14 cellular contexts compared by ENCODE assay signal in the genomic region with DNA sequence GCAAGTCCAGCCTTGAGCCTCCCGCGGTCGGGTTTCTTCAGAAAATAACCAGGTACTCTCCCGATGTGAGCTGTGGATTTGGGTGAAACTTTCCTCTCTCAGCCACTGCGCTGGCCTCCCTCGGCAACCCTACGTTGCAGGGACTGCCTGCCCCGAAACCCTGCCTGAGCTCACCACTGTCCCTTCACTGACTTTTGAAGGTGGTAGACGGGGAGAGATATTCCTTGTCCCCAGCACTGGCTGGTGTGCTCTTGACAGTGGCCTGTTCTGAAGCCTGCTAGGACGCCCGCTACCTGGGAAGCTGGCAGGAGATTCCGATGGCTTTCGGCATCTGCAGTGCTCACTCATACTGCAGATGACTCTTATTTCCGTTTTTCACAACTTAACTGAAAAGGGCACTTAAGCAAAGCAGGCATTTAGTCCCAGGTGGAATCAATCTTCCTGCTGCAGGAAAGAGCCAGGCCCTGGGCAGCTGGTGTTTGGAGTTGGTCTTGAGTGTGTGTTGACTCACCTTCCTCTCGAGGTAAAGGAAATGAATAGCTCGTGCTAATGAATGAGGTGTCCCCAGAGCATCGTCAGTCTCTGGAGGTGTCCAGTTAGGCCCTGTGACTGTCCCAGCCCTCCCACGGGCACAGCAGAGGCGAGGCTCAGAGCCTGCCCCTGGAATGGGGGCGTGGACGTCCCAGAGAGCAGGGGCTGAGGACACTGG.
A peak's percentile ranks its signal among the peaks of the same experiment; 100 is the strongest.
DNase-seq lines count a peak whose midpoint lies in the region; ATAC-seq, FAIRE-seq and TF ChIP-seq lines count a peak whose summit lies in the region.
"Had no signal": no experiment of that assay in that cellular context is flagged by ENCODE, and none has a peak within 500 bp of the region (broad histone marks: within the 10 kb centered on the region; RNA-seq: fewer than 3 reads in every experiment).

No MANE protein-coding gene starts in this region.

- H3K4me3 ChIP-seq in AG10803 (ENCODE audit: low read length) = no peak overlapping the region
- no peak overlapping the region for H3K4me3 ChIP-seq in OCI-LY1 (ENCODE audit: low read depth, low read length, poor library complexity, severe bottlenecking)

- H3K27ac ChIP-seq in OCI-LY1 (ENCODE audit: low read depth, low read length, poor library complexity, severe bottlenecking) = no peak overlapping the region
- no peak overlapping the region for H3K27ac ChIP-seq in foreskin keratinocyte
- H3K27ac ChIP-seq: C4-2B had no signal

- H4K20me1 ChIP-seq in OCI-LY1 (ENCODE audit: insufficient read depth, low read length) = no peaks in the 10 kb centered on the region

- intact Hi-C loops in activated naive CD4-positive, alpha-beta T cell treated with anti-CD3 and anti-CD28 coated beads for 36 hours (cut with micrococcal nuclease) = no loop called here
- intact Hi-C loops in activated CD4-positive, alpha-beta memory T cell treated with anti-CD3 and anti-CD28 coated beads for 36 hours (cut with micrococcal nuclease) = no loop called here

- CTCF ChIA-PET in activated naive CD4-positive, alpha-beta T cell treated with anti-CD3 and anti-CD28 coated beads for 36 hours (lab: Charles Lee) = interaction anchor here (1.4 kb wide), 1 partner anchor 15 kb away, joined by 3 read pairs; no protein-coding TSS in a partner anchor
- CTCF ChIA-PET in activated CD4-positive, alpha-beta memory T cell treated with anti-CD3 and anti-CD28 coated beads for 36 hours (lab: Charles Lee) = no interaction called here

- POLR2A ChIA-PET in activated CD4-positive, alpha-beta memory T cell treated with anti-CD3 and anti-CD28 coated beads for 36 hours (lab: Charles Lee) = no interaction called here

- H3K36me3 ChIP-seq in OCI-LY1 (ENCODE audit: insufficient read depth, low read length) = no peaks in the 10 kb centered on the region

- H3K36me3 Mint-ChIP-seq in activated naive CD4-positive, alpha-beta T cell treated with anti-CD3 and anti-CD28 coated beads for 36 hours (ENCODE audit: low read depth) = peaks cover 1% of the 10 kb centered on the region
- peaks cover 2% of the 10 kb centered on the region for H3K36me3 Mint-ChIP-seq in activated CD4-positive, alpha-beta memory T cell treated with anti-CD3 and anti-CD28 coated beads for 36 hours

- H3K4me1 ChIP-seq in OCI-LY1 (ENCODE audit: insufficient read depth, low read length, severe bottlenecking) = peaks cover 60% of the 10 kb centered on the region
- H3K4me1 ChIP-seq in foreskin keratinocyte = peaks cover 3% of the 10 kb centered on the region

- H2AFZ ChIP-seq in OCI-LY1 (ENCODE audit: low read length) = no peak overlapping the region

- no peak for FAIRE-seq in GM19239 (lab: Jason Lieb, UNC)
- FAIRE-seq: endometrium, small intestine had no signal

- H3K4me2 ChIP-seq in OCI-LY1 (ENCODE audit: low read length) = peak overlapping the region; percentile 10; the same call in 1 of the 2 replicates

- no peak overlapping the region for H3K4me3 Mint-ChIP-seq in activated naive CD4-positive, alpha-beta T cell treated with anti-CD3 and anti-CD28 coated beads for 36 hours
- H3K4me3 Mint-ChIP-seq in activated CD4-positive, alpha-beta memory T cell treated with anti-CD3 and anti-CD28 coated beads for 36 hours = no peak overlapping the region
- H3K4me3 Mint-ChIP-seq: stimulated activated naive CD8-positive, alpha-beta T cell treated with anti-CD3 and anti-CD28 coated beads, Interleukin-15, amount 100 ng/mL, for 72 hours; T-helper 2 cell treated with Interferon-gamma antibody and Interleukin-4, amounts not matched to agents 5 μg/mL and 100 μg/mL, for 36 hours had no signal

- H3K79me2 ChIP-seq in OCI-LY1 (ENCODE audit: insufficient read depth, low read length) = no peaks in the 10 kb centered on the region

- DNase-seq in AG10803 (ENCODE audit: low read depth) (peak; percentile 42), HPDE6-E6E7 (ENCODE audit: extremely low spot score) (peak; percentile 71), foreskin keratinocyte (peak; percentile 70 to 86), GM19239 (ENCODE audit: insufficient read length, low spot score) (no peak), SIG-M5 treated with dmso at 0.1 percent for 504 hours (lab: John Stamatoyannopoulos, UW; ENCODE audit: unreplicated experiment) (no peak)
- no peak for DNase-seq in activated naive CD4-positive, alpha-beta T cell treated with anti-CD3 and anti-CD28 coated beads for 36 hours
- no peak for DNase-seq in activated CD4-positive, alpha-beta memory T cell treated with anti-CD3 and anti-CD28 coated beads for 36 hours
- DNase-seq: left ventricle myocardium superior; small intestine; stimulated activated naive CD8-positive, alpha-beta T cell treated with anti-CD3 and anti-CD28 coated beads, Interleukin-15, amount 100 ng/mL, for 72 hours had no signal

- no peak overlapping the region for H3K27ac Mint-ChIP-seq in activated naive CD4-positive, alpha-beta T cell treated with anti-CD3 and anti-CD28 coated beads for 36 hours
- H3K27ac Mint-ChIP-seq in activated CD4-positive, alpha-beta memory T cell treated with anti-CD3 and anti-CD28 coated beads for 36 hours = no peak overlapping the region
- H3K27ac Mint-ChIP-seq: T-helper 2 cell treated with Interferon-gamma antibody and Interleukin-4, amounts not matched to agents 5 μg/mL and 100 μg/mL, for 36 hours had no signal

- H3F3A ChIP-seq in OCI-LY1 (ENCODE audit: insufficient read depth, low read length) = no peaks in the 10 kb centered on the region

- no peaks in the 10 kb centered on the region for H3K9me3 Mint-ChIP-seq in activated naive CD4-positive, alpha-beta T cell treated with anti-CD3 and anti-CD28 coated beads for 36 hours
- H3K9me3 Mint-ChIP-seq in activated CD4-positive, alpha-beta memory T cell treated with anti-CD3 and anti-CD28 coated beads for 36 hours = no peaks in the 10 kb centered on the region
- H3K9me3 Mint-ChIP-seq: stimulated activated naive CD8-positive, alpha-beta T cell treated with anti-CD3 and anti-CD28 coated beads, Interleukin-15, amount 100 ng/mL, for 72 hours; T-helper 2 cell treated with Interferon-gamma antibody and Interleukin-4, amounts not matched to agents 5 μg/mL and 100 μg/mL, for 36 hours had no signal

- H3K9me2 ChIP-seq in OCI-LY1 (ENCODE audit: low read depth, low read length) = no peaks in the 10 kb centered on the region

- no peaks in the 10 kb centered on the region for H3K4me1 Mint-ChIP-seq in activated naive CD4-positive, alpha-beta T cell treated with anti-CD3 and anti-CD28 coated beads for 36 hours (ENCODE audit: low read depth)
- H3K4me1 Mint-ChIP-seq in activated CD4-positive, alpha-beta memory T cell treated with anti-CD3 and anti-CD28 coated beads for 36 hours (ENCODE audit: low read depth) = no peaks in the 10 kb centered on the region

- no peak for TF ChIP-seq CTCF in AG10803 (conservative IDR thresholded peaks at IDR 0.05; ENCODE audit: low read length)
- no peak for TF ChIP-seq CTCF in OCI-LY1 (IDR thresholded peaks at IDR 0.05; ENCODE audit: low read length)
- TF ChIP-seq CTCF in foreskin keratinocyte (conservative IDR thresholded peaks at IDR 0.05) = no peak

- H3K27me3 Mint-ChIP-seq in activated naive CD4-positive, alpha-beta T cell treated with anti-CD3 and anti-CD28 coated beads for 36 hours (ENCODE audit: low read depth) = no peaks in the 10 kb centered on the region
- H3K27me3 Mint-ChIP-seq in activated CD4-positive, alpha-beta memory T cell treated with anti-CD3 and anti-CD28 coated beads for 36 hours = no peaks in the 10 kb centered on the region
- H3K27me3 Mint-ChIP-seq: stimulated activated naive CD8-positive, alpha-beta T cell treated with anti-CD3 and anti-CD28 coated beads, Interleukin-15, amount 100 ng/mL, for 72 hours had no signal

- no peaks in the 10 kb centered on the region for H3K9me3 ChIP-seq in OCI-LY1 (ENCODE audit: low read length)

- H3K27me3 ChIP-seq in OCI-LY1 (ENCODE audit: insufficient read depth, low read length) (no peaks in the 10 kb centered on the region), foreskin keratinocyte (no peaks in the 10 kb centered on the region)

- ATAC-seq in foreskin keratinocyte = peak; percentile 93
- ATAC-seq: left ventricle myocardium superior; stimulated activated naive CD8-positive, alpha-beta T cell treated with anti-CD3 and anti-CD28 coated beads, Interleukin-15, amount 100 ng/mL, for 72 hours had no signal

- no peak overlapping the region; the same call in 1 of the 2 replicates for H3K9ac ChIP-seq in OCI-LY1 (ENCODE audit: low read length)

Comparison
In these comparisons a context has a peak if more than half of its experiments do, and no peak if none do; other contexts are left out.
1. DNase-seq: peak in AG10803 (single experiment), HPDE6-E6E7 (single experiment) and foreskin keratinocyte (2 of 2); none in GM19239 (single experiment), activated naive CD4-positive, alpha-beta T cell treated with anti-CD3 and anti-CD28 coated beads for 36 hours (single experiment), SIG-M5 treated with dmso at 0.1 percent for 504 hours (single experiment) and activated CD4-positive, alpha-beta memory T cell treated with anti-CD3 and anti-CD28 coated beads for 36 hours (single experiment).